Comparison of ENCODE assay signal across 22 cellular contexts in the genomic region with DNA sequence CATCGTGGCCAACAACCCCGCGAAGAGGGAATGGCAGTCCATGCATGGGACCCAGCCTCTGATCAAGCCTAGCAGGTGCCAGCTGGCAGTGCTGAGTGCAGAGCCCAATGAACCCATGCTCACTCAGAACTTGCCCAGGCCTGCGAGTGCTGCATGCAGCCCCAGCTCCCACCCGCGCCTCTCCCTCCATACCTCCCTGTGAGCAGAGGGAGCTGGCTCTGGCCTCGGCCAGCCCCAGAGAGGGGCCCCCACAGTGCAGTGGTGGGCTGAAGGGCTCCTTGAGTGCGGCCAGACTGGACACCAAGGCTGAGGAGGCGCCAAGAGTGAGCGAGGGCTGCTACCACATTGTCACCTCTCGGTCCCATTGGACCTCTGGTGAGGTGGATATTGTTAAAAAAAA. TPM values are rescaled to one million over a fixed set of nuclear protein-coding genes. Genes with fewer than 3 reads are reported as not detected.
"Had no signal": no experiment of that assay in that cellular context is flagged by ENCODE, and none has a peak within 500 bp of the region (broad histone marks: within the 10 kb centered on the region; RNA-seq: fewer than 3 reads in every experiment).

No MANE protein-coding gene starts in this region.

- H3K9me3 ChIP-seq: colonic mucosa, esophagus squamous epithelium, gastrocnemius medialis had no signal

- H3K4me1 Mint-ChIP-seq: endodermal cell had no signal

- H3K27me3 ChIP-seq: colonic mucosa, dorsolateral prefrontal cortex, esophagus squamous epithelium, foreskin keratinocyte, gastrocnemius medialis, gastroesophageal sphincter, heart left ventricle, heart right ventricle, hepatocyte had no signal

- H3K4me3 Mint-ChIP-seq: dendritic cell treated with granulocyte-macrophage colony-stimulating factor and Interleukin-4, amounts not matched to agents 40 ng/mL and 50 ng/mL, for 4 days; effector memory CD8-positive, alpha-beta T cell; endodermal cell had no signal

- H3K27ac Mint-ChIP-seq: dendritic cell treated with granulocyte-macrophage colony-stimulating factor and Interleukin-4, amounts not matched to agents 40 ng/mL and 50 ng/mL, for 4 days; effector memory CD8-positive, alpha-beta T cell; endodermal cell had no signal

- H3K27me3 Mint-ChIP-seq: dendritic cell treated with granulocyte-macrophage colony-stimulating factor and Interleukin-4, amounts not matched to agents 40 ng/mL and 50 ng/mL, for 4 days had no signal

- DNase-seq: colonic mucosa; cortex of kidney; dorsolateral prefrontal cortex; effector CD4-positive, alpha-beta T cell; effector CD8-positive, alpha-beta T cell; effector memory CD4-positive, alpha-beta T cell; effector memory CD8-positive, alpha-beta T cell; endodermal cell; erythroblast; esophagus squamous epithelium; foreskin keratinocyte; foreskin melanocyte; gastrocnemius medialis; glutamatergic neuron; head of caudate nucleus; heart left ventricle; heart right ventricle had no signal

- H3K27ac ChIP-seq: colonic mucosa, coronary artery, dorsolateral prefrontal cortex, epithelial cell of prostate, esophagus squamous epithelium, foreskin keratinocyte, gastrocnemius medialis, gastroesophageal sphincter, heart left ventricle, heart right ventricle, hepatocyte had no signal

- H3K4me3 ChIP-seq: colonic mucosa, coronary artery, dorsolateral prefrontal cortex, esophagus squamous epithelium, gastrocnemius medialis, gastroesophageal sphincter, heart left ventricle, heart right ventricle, hepatocyte had no signal

- H3K36me3 ChIP-seq: colonic mucosa, esophagus squamous epithelium, gastrocnemius medialis, gastroesophageal sphincter, heart left ventricle, heart right ventricle had no signal

- H3K4me1 ChIP-seq: colonic mucosa, foreskin keratinocyte, gastrocnemius medialis, gastroesophageal sphincter, heart left ventricle had no signal

RNA-seq across cellular contexts. Expression of a gene that starts 32.6 kb away (rescaled TPM):
- total RNA-seq: foreskin keratinocyte had no signal
